15 cellular contexts compared by ENCODE assay signal in genomic region chr22:42326786-42327185, GRCh38.
"Had no signal": no experiment of that assay in that cellular context is flagged by ENCODE, and none has a peak within 500 bp of the region (broad histone marks: within the 10 kb centered on the region; RNA-seq: fewer than 3 reads in every experiment).

No MANE protein-coding gene starts in this region.

- H3K36me3 Mint-ChIP-seq: memory B cell; natural killer cell treated with Interleukin-12 subunit alpha and Interleukin-12 subunit beta and Interleukin-15 and Interleukin-18, amount 100 ng/mL, for 72 hours; stimulated activated memory B cell treated with anti-CD40 and anti-IgM and Interleukin-4, amounts not matched to agents 10 μg/mL and 1 μg/mL and 100 μg/mL, for 72 hours had no signal

- H3K27me3 ChIP-seq: hepatocyte, transverse colon had no signal

- H3K36me3 ChIP-seq: brain microvascular endothelial cell, left ventricle myocardium inferior, transverse colon had no signal

- H3K27ac Mint-ChIP-seq: activated naive CD4-positive, alpha-beta T cell treated with anti-CD3 and anti-CD28 coated beads, Interleukin-2, amount 50 U/mL, for 24 hours; memory B cell; natural killer cell treated with Interleukin-12 subunit alpha and Interleukin-12 subunit beta and Interleukin-15 and Interleukin-18, amount 100 ng/mL, for 72 hours; stimulated activated memory B cell treated with anti-CD40 and anti-IgM and Interleukin-4, amounts not matched to agents 10 μg/mL and 1 μg/mL and 100 μg/mL, for 72 hours; WTC11 had no signal

- H3K79me2 ChIP-seq: hepatocyte had no signal

- H2AFZ ChIP-seq: hepatocyte had no signal

- H3K9me3 ChIP-seq: left ventricle myocardium inferior, transverse colon had no signal

- H3K9me3 Mint-ChIP-seq: activated naive CD4-positive, alpha-beta T cell treated with anti-CD3 and anti-CD28 coated beads, Interleukin-2, amount 50 U/mL, for 24 hours; stimulated activated memory B cell treated with anti-CD40 and anti-IgM and Interleukin-4, amounts not matched to agents 10 μg/mL and 1 μg/mL and 100 μg/mL, for 72 hours had no signal

- H3K27me3 Mint-ChIP-seq: activated naive CD4-positive, alpha-beta T cell treated with anti-CD3 and anti-CD28 coated beads, Interleukin-2, amount 50 U/mL, for 24 hours had no signal

- H3K27ac ChIP-seq: brain microvascular endothelial cell, hepatocyte, left ventricle myocardium inferior, transverse colon had no signal

- H3K4me3 Mint-ChIP-seq: activated naive CD4-positive, alpha-beta T cell treated with anti-CD3 and anti-CD28 coated beads, Interleukin-2, amount 50 U/mL, for 24 hours; memory B cell; natural killer cell treated with Interleukin-12 subunit alpha and Interleukin-12 subunit beta and Interleukin-15 and Interleukin-18, amount 100 ng/mL, for 72 hours; stimulated activated memory B cell treated with anti-CD40 and anti-IgM and Interleukin-4, amounts not matched to agents 10 μg/mL and 1 μg/mL and 100 μg/mL, for 72 hours; WTC11 had no signal

- H3K4me3 ChIP-seq: hepatocyte, left ventricle myocardium inferior, smooth muscle cell, transverse colon had no signal

- DNase-seq: activated CD4-positive, alpha-beta T cell treated with anti-CD3 and anti-CD28 coated beads for 48 hours; activated CD8-positive, alpha-beta memory T cell treated with anti-CD3 and anti-CD28 coated beads for 24 hours; brain microvascular endothelial cell; kidney; left ventricle myocardium inferior; nucleus accumbens; right cardiac atrium; transverse colon had no signal

- H3K4me2 ChIP-seq: hepatocyte, smooth muscle cell had no signal

- ATAC-seq: natural killer cell treated with Interleukin-12 subunit alpha and Interleukin-12 subunit beta and Interleukin-15 and Interleukin-18, amount 100 ng/mL, for 72 hours; right cardiac atrium; stimulated activated memory B cell treated with anti-CD40 and anti-IgM and Interleukin-4, amounts not matched to agents 10 μg/mL and 1 μg/mL and 100 μg/mL, for 72 hours; WTC11 had no signal
